2 cellular contexts compared by ENCODE assay signal in genomic region chr20:62044671-62045070, GRCh38.
TF ChIP-seq lines count a peak whose summit lies in the region.

No MANE protein-coding gene starts in this region.

TF ChIP-seq in WTC11, 78 proteins besides CTCF, POLR2A, EP300 and RAD21 (continued from another document):
- TF ChIP-seq ZBTB43 (CRISPR knock-in tag; IDR thresholded peaks at IDR 0.05) = no peak
- no peak for TF ChIP-seq ZNF425 (CRISPR knock-in tag; conservative IDR thresholded peaks at IDR 0.05)
- TF ChIP-seq NFATC4 (CRISPR knock-in tag; IDR thresholded peaks at IDR 0.05) = no peak
- no peak for TF ChIP-seq MLX (CRISPR knock-in tag; IDR thresholded peaks at IDR 0.05)
- no peak for TF ChIP-seq HMGXB4 (CRISPR knock-in tag; IDR thresholded peaks at IDR 0.05)
- TF ChIP-seq NR1H2 (CRISPR knock-in tag; IDR thresholded peaks at IDR 0.05) = no peak
- no peak for TF ChIP-seq GRHL2 (CRISPR knock-in tag; IDR thresholded peaks at IDR 0.05; ENCODE audit: insufficient replicate concordance, severe bottlenecking)
- no peak for TF ChIP-seq MAX (CRISPR knock-in tag; IDR thresholded peaks at IDR 0.05)
- no peak for TF ChIP-seq CREM (CRISPR knock-in tag; IDR thresholded peaks at IDR 0.05)

TF ChIP-seq in HepG2, 621 proteins besides CTCF, POLR2A, EP300 and RAD21 (continued from another document):
- TF ChIP-seq NFAT5 (CRISPR knock-in tag; IDR thresholded peaks at IDR 0.05) (0 out of 2 replicates have a peak, but pooled peaks have one; percentile 22), E2F5 (CRISPR knock-in tag; conservative IDR thresholded peaks at IDR 0.05) (no peak)
